7 cellular contexts compared by ENCODE assay signal in the genomic region with DNA sequence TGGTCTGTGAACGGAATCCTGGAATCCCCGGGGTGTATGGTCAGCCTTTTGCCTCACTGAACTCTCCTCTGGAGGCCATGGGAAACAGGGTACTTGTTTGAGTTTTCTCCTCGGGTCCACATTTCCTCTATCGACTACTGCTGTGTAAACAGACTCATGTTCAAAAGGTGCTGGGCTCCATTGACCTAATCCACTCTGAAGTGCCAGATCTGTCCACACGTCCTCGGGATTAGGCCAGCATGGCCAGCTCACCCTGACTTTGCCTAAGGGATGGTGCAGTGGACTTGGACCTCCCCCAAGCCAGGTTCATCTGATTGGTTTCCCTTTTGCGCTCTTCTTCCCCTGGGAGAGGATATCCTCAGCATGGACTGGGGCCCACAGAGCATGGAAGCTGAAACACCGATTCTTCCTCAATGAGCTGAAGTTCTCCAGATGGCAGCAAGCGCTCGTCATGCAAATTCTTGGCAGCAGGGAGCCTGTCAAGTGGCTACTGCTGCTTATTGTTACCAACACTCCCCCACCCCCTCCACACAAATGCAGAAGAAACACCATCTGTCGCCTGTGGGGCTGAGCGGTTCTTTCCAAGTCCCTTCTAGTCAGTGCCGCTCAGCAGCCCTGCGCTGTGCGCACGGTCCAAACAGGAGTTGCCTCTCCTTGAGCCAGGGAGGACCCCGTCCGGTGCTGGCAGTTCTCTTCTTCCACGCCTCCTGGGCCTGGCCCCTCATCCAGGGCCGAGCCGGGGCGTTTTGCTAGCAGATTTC.
DNase-seq lines count a peak whose midpoint lies in the region; ATAC-seq, FAIRE-seq and TF ChIP-seq lines count a peak whose summit lies in the region.

No MANE protein-coding gene starts in this region.

- H3K4me3 Mint-ChIP-seq in neural progenitor cell = peak overlapping the region; percentile 83

- H3K9me3 ChIP-seq in SK-N-SH (no peaks in the 10 kb centered on the region), neural progenitor cell (ENCODE audit: low read depth) (no peaks in the 10 kb centered on the region)

- TF ChIP-seq RAD21 in SK-N-SH (IDR thresholded peaks at IDR 0.05; ENCODE audit: low read length) = peak; percentile 44

- peak overlapping the region; percentile 43 for H3K4me2 ChIP-seq in SK-N-SH
- H3K4me2 ChIP-seq in neural progenitor cell = peak overlapping the region; percentile 75

- H3K4me3 ChIP-seq in SK-N-SH (ENCODE audit: low read depth in 2 of 2, low read length in 1 of 2) (0 out of 4 replicates have a peak overlapping the region, but pooled peaks of 1 of the 2 experiments have one; percentile 7), neural progenitor cell (peak overlapping the region; percentile 28)

- FAIRE-seq in frontal cortex (lab: Jason Lieb, UNC) = no peak

- H3K36me3 Mint-ChIP-seq in neural progenitor cell = no peaks in the 10 kb centered on the region

- no peaks in the 10 kb centered on the region for H3K9me2 ChIP-seq in SK-N-SH

- H2AFZ ChIP-seq in SK-N-SH (ENCODE audit: low read depth) (peak overlapping the region; percentile 80), neural progenitor cell (replicated peaks) (peak overlapping the region; percentile 90)

- H3F3A ChIP-seq in SK-N-SH (replicated peaks; ENCODE audit: insufficient read depth) (peaks cover 31% of the 10 kb centered on the region), neural progenitor cell (ENCODE audit: low read depth) (peaks cover 14% of the 10 kb centered on the region)

- ATAC-seq in GM19397 (IDR thresholded peaks at IDR 0.05; ENCODE audit: unreplicated experiment) = peak; percentile 88

- H3K27me3 ChIP-seq in SK-N-SH (ENCODE audit: insufficient read depth) (no peaks in the 10 kb centered on the region), neural progenitor cell (peaks cover 9% of the 10 kb centered on the region)

- H3K9ac ChIP-seq in SK-N-SH = peak overlapping the region; percentile 52; the same call in 1 of the 2 replicates
- H3K9ac ChIP-seq in neural progenitor cell = no peak overlapping the region

- H3K36me3 ChIP-seq in SK-N-SH (replicated peaks in 1 of 2; ENCODE audit: control insufficient read depth in 1 of 2, insufficient read depth in 2 of 2, low read length in 1 of 2) = no peaks in the 10 kb centered on the region
- no peaks in the 10 kb centered on the region for H3K36me3 ChIP-seq in neural progenitor cell

- peaks cover 2% of the 10 kb centered on the region for H3K27me3 Mint-ChIP-seq in neural progenitor cell (ENCODE audit: insufficient read depth, low read depth)

- WGBS in SK-N-SH (ENCODE audit: low lambda C conversion rate) = 39% methylated on average over 21 of the region's 22 CpGs

- CTCF ChIA-PET in SK-N-SH (lab: Yijun Ruan, JAX) = no interaction called here
- CTCF ChIA-PET in HEK293T (lab: Yijun Ruan, JAX) = no interaction called here

- H3K79me2 ChIP-seq in SK-N-SH (ENCODE audit: insufficient read depth) = no peaks in the 10 kb centered on the region
- no peaks in the 10 kb centered on the region for H3K79me2 ChIP-seq in neural progenitor cell (ENCODE audit: low read depth)

- H4K20me1 ChIP-seq in SK-N-SH (ENCODE audit: insufficient read depth) = no peaks in the 10 kb centered on the region
- H4K20me1 ChIP-seq in neural progenitor cell (ENCODE audit: low read depth) = no peaks in the 10 kb centered on the region

- DNase-seq in HuH-7.5 (ENCODE audit: low spot score) (peak; percentile 11), SK-N-SH (peak; percentile 48), frontal cortex (ENCODE audit: low spot score in 2 of 2) (peak; percentile 25 to 46), neural progenitor cell (ENCODE audit: low spot score) (peak; percentile 83), GDM1 (lab: John Stamatoyannopoulos, UW) (no peak), HEK293T (ENCODE audit: extremely low spot score) (no peak)

- H3K4me1 ChIP-seq in SK-N-SH (ENCODE audit: control insufficient read depth in 1 of 2, insufficient read depth in 2 of 2, low read depth in 1 of 2, low read length in 1 of 2) (peaks cover 12 to 16% of the 10 kb centered on the region in 2 experiments; a peak in 3 of 4 replicates), neural progenitor cell (peaks cover 16% of the 10 kb centered on the region)

- H3K27ac ChIP-seq in SK-N-SH (ENCODE audit: low read depth in 2 of 2, low read length in 1 of 2) (peak overlapping the region; percentile 85 to 92), neural progenitor cell (no peak overlapping the region)

- no peaks in the 10 kb centered on the region for H3K9me3 Mint-ChIP-seq in neural progenitor cell

- peak overlapping the region; percentile 97 for H3K27ac Mint-ChIP-seq in neural progenitor cell

- peaks cover 31% of the 10 kb centered on the region for H3K4me1 Mint-ChIP-seq in neural progenitor cell

- TF ChIP-seq CTCF in SK-N-SH (IDR thresholded peaks at IDR 0.05) = no peak
- TF ChIP-seq CTCF in neural progenitor cell (IDR thresholded peaks at IDR 0.05) = peak; percentile 9

- peak; percentile 88 to 97 for TF ChIP-seq EP300 in SK-N-SH (IDR thresholded peaks at IDR 0.05; ENCODE audit: borderline replicate concordance in 1 of 2, low read depth in 1 of 2, low read length in 1 of 2)

- POLR2A ChIA-PET in SK-N-SH (lab: Yijun Ruan, JAX) = interaction anchor here (0.6 kb wide), 1 partner anchor 874 kb away, joined by 3 read pairs; no protein-coding TSS in a partner anchor
- POLR2A ChIA-PET in HEK293T (lab: Yijun Ruan, JAX) = no interaction called here

TF ChIP-seq in SK-N-SH, 30 proteins besides CTCF, POLR2A, EP300 and RAD21 (continues in another document):
- TF ChIP-seq, protein P1, sequence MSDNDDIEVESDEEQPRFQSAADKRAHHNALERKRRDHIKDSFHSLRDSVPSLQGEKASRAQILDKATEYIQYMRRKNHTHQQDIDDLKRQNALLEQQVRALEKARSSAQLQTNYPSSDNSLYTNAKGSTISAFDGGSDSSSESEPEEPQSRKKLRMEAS (IDR thresholded peaks at IDR 0.05; ENCODE audit: low read depth) = peak; percentile 86
- TF ChIP-seq TCF12 (IDR thresholded peaks at IDR 0.05) (peak; percentile 99), CHD2 (IDR thresholded peaks at IDR 0.05; ENCODE audit: low read length, partially characterized antibody) (peak; percentile 76), MEF2A (IDR thresholded peaks at IDR 0.05; ENCODE audit: borderline replicate concordance, low read depth) (no peak), SMC3 (IDR thresholded peaks at IDR 0.05; ENCODE audit: low read depth, low read length) (peak; percentile 27), EZH2phosphoT487 (IDR thresholded peaks at IDR 0.05; ENCODE audit: borderline replicate concordance, low read depth) (no peak), FOXJ3 (CRISPR knock-in tag; IDR thresholded peaks at IDR 0.05) (no peak), FOXM1 (IDR thresholded peaks at IDR 0.05; ENCODE audit: low read depth) (peak; percentile 89), MXI1 (IDR thresholded peaks at IDR 0.05; ENCODE audit: low read depth, low read length) (no peak), NRF1 (IDR thresholded peaks at IDR 0.05; ENCODE audit: low read depth, low read length) (no peak), ELF1 (IDR thresholded peaks at IDR 0.05) (no peak), POLR2AphosphoS5 (IDR thresholded peaks at IDR 0.05; ENCODE audit: low read depth, low read length) (peak; percentile 92), NFIC (IDR thresholded peaks at IDR 0.05; ENCODE audit: borderline replicate concordance) (peak; percentile 96)
- TF ChIP-seq, protein P2, sequence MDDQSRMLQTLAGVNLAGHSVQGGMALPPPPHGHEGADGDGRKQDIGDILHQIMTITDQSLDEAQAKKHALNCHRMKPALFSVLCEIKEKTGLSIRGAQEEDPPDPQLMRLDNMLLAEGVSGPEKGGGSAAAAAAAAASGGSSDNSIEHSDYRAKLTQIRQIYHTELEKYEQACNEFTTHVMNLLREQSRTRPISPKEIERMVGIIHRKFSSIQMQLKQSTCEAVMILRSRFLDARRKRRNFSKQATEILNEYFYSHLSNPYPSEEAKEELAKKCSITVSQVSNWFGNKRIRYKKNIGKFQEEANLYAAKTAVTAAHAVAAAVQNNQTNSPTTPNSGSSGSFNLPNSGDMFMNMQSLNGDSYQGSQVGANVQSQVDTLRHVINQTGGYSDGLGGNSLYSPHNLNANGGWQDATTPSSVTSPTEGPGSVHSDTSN (IDR thresholded peaks at IDR 0.05) = peak; percentile 97

TF ChIP-seq in HEK293T, 16 proteins besides CTCF, POLR2A, EP300 and RAD21:
- TF ChIP-seq BHLHE40 (IDR thresholded peaks at IDR 0.05; ENCODE audit: borderline replicate concordance) = no peak
- no peak for TF ChIP-seq ARNT (IDR thresholded peaks at IDR 0.05)
- no peak for TF ChIP-seq CTBP1 (IDR thresholded peaks at IDR 0.05; ENCODE audit: borderline replicate concordance)
- no peak for TF ChIP-seq FOXA1 (IDR thresholded peaks at IDR 0.05)
- no peak for TF ChIP-seq SUZ12 (IDR thresholded peaks at IDR 0.05)
- TF ChIP-seq ELF4 (IDR thresholded peaks at IDR 0.05) = no peak
- TF ChIP-seq FOXK2 (IDR thresholded peaks at IDR 0.05) = no peak
- TF ChIP-seq ZNF384 (IDR thresholded peaks at IDR 0.05) = no peak
- TF ChIP-seq L3MBTL2 (conservative IDR thresholded peaks at IDR 0.05) = no peak
- TF ChIP-seq TARDBP (IDR thresholded peaks at IDR 0.05) = no peak

Comparison
In these comparisons a context has a peak if more than half of its experiments do, and no peak if none do; other contexts are left out.
1. DNase-seq: peak in HuH-7.5 (single experiment), SK-N-SH (single experiment), frontal cortex (2 of 2) and neural progenitor cell (single experiment); none in GDM1 (single experiment) and HEK293T (single experiment).